ENCODE assay signal across 12 cellular contexts in genomic region chr6:170096191-170096802, GRCh38.
A peak's percentile ranks its signal among the peaks of the same experiment; 100 is the strongest.
DNase-seq lines count a peak whose midpoint lies in the region; ATAC-seq and TF ChIP-seq lines count a peak whose summit lies in the region.
"Had no signal": no experiment of that assay in that cellular context is flagged by ENCODE, and none has a peak within 500 bp of the region (broad histone marks: within the 10 kb centered on the region; RNA-seq: fewer than 3 reads in every experiment).

No MANE protein-coding gene starts in this region.

- intact Hi-C loops in right cardiac atrium (cut with DNase I) = no loop called here
- intact Hi-C loops in sigmoid colon (cut with DNase I) = no loop called here
- intact Hi-C loops in transverse colon (cut with DNase I; ENCODE audit: low total_unique reads) = no loop called here

- H3K9me3 ChIP-seq in right cardiac atrium (ENCODE audit: control insufficient read depth, low read length) (no peaks in the 10 kb centered on the region), sigmoid colon (no peaks in the 10 kb centered on the region), transverse colon (no peaks in the 10 kb centered on the region)

- H3K36me3 ChIP-seq in H7 (replicated peaks; ENCODE audit: control insufficient read depth, insufficient read depth, low read length) (no peaks in the 10 kb centered on the region), sigmoid colon (no peaks in the 10 kb centered on the region), transverse colon (no peaks in the 10 kb centered on the region)

- H3K4me1 ChIP-seq in right cardiac atrium (ENCODE audit: control insufficient read depth, insufficient read depth, low read length) = peaks cover 6% of the 10 kb centered on the region
- H3K4me1 ChIP-seq in sigmoid colon = peaks cover 0 to 13% (median 0%) of the 10 kb centered on the region in 4 donors
- H3K4me1 ChIP-seq in transverse colon = peaks cover 0 to 8% (median 0%) of the 10 kb centered on the region in 4 donors

- H3K4me3 ChIP-seq in H7 (ENCODE audit: insufficient read depth, low read depth, low read length) (no peak overlapping the region), right cardiac atrium (ENCODE audit: low read length) (no peak overlapping the region), sigmoid colon (no peak overlapping the region), transverse colon (no peak overlapping the region)

- no peak for TF ChIP-seq CTCF in sigmoid colon (IDR thresholded peaks at IDR 0.05)
- no peak for TF ChIP-seq CTCF in transverse colon (IDR thresholded peaks at IDR 0.05)

- WGBS in right cardiac atrium = 51% methylated on average over 23 of the region's 23 CpGs
- 54 to 64% methylated on average over 23 of the region's 23 CpGs for WGBS in sigmoid colon, 2 donors
- 34 to 68% methylated on average over 3 to 23 of the region's 23 CpGs for WGBS in transverse colon (ENCODE audit: low coverage in 1 of 2), 2 donors

- DNase-seq in H7 = peak; percentile 66
- peak; percentile 89 for DNase-seq in NCI-H2227 (lab: John Stamatoyannopoulos, UW; ENCODE audit: unreplicated experiment)
- peak in 2 of 3 donors; percentile 47 to 48 for DNase-seq in right cardiac atrium
- peak; percentile 52 for DNase-seq in sigmoid colon
- no peak for DNase-seq in NCI-H2029 (lab: John Stamatoyannopoulos, UW)
- DNase-seq in transverse colon = no peak
- no peak for DNase-seq in kidney glomerular epithelial cell (lab: John Stamatoyannopoulos, UW)
- DNase-seq: activated CD4-positive, alpha-beta T cell treated with anti-CD3 and anti-CD28 coated beads for 36 hours; IMR-90; mesendoderm; NCI-H1048 had no signal

- no peaks in the 10 kb centered on the region for H3K27me3 ChIP-seq in H7 (ENCODE audit: control insufficient read depth, insufficient read depth, low read length)
- no peaks in the 10 kb centered on the region for H3K27me3 ChIP-seq in right cardiac atrium (ENCODE audit: control insufficient read depth, insufficient read depth)
- H3K27me3 ChIP-seq in sigmoid colon = no peaks in the 10 kb centered on the region
- no peaks in the 10 kb centered on the region for H3K27me3 ChIP-seq in transverse colon

- in situ Hi-C loops in transverse colon (cut with MboI; ENCODE audit: low pct_ligation_motif_present in 1 of 4, low pct_unique_long_range_greater_than_20kb in 1 of 4, low sequenced_read_pairs in 3 of 4) = no loop called here

- H3K27ac ChIP-seq in right cardiac atrium (ENCODE audit: low read length) = no peak overlapping the region
- H3K27ac ChIP-seq in sigmoid colon = peak overlapping the region in 2 of 4 donors; percentile 10 to 38
- peak overlapping the region in 1 of 4 donors; percentile 51 for H3K27ac ChIP-seq in transverse colon

- ATAC-seq in right cardiac atrium = no peak
- ATAC-seq: activated CD4-positive, alpha-beta T cell treated with anti-CD3 and anti-CD28 coated beads for 36 hours; CD8-positive, alpha-beta T cell had no signal

- no peak for TF ChIP-seq POLR2A in sigmoid colon (IDR thresholded peaks at IDR 0.05)
- TF ChIP-seq POLR2A in transverse colon (IDR thresholded peaks at IDR 0.05) = no peak

- TF ChIP-seq EP300 in sigmoid colon (IDR thresholded peaks at IDR 0.05) = no peak
- TF ChIP-seq EP300 in transverse colon (IDR thresholded peaks at IDR 0.05; ENCODE audit: low read depth) = no peak

Comparison
In these comparisons a context has a peak if more than half of its experiments do, and no peak if none do; other contexts are left out.
1. DNase-seq: peak in H7 (single experiment), NCI-H2227 (single experiment), right cardiac atrium (2 of 3) and sigmoid colon (single experiment); none in NCI-H2029 (single experiment), transverse colon (single experiment) and kidney glomerular epithelial cell (single experiment).